1 cellular context compared by ENCODE assay signal in genomic region chr12:42442888-42443287, GRCh38.
TF ChIP-seq lines count a peak whose summit lies in the region.

No MANE protein-coding gene starts in this region.

TF ChIP-seq in K562, 482 proteins besides CTCF, POLR2A, EP300 and RAD21 (continued from another document and continues in another):
- no peak for TF ChIP-seq ZNF518B (CRISPR knock-in tag; IDR thresholded peaks at IDR 0.05)
- no peak for TF ChIP-seq ARID4B (CRISPR knock-in tag; IDR thresholded peaks at IDR 0.05)
- TF ChIP-seq EP400 (IDR thresholded peaks at IDR 0.05): peak; percentile 28; the same call in 1 of the 2 replicates
- no peak for TF ChIP-seq HMGN3 (IDR thresholded peaks at IDR 0.05; ENCODE audit: borderline replicate concordance, extremely low read depth, insufficient read length, low read depth, low read length)
- TF ChIP-seq NCOR1 (IDR thresholded peaks at IDR 0.05): peak; percentile 80
- no peak for TF ChIP-seq E2F3 (CRISPR knock-in tag; IDR thresholded peaks at IDR 0.05)
- TF ChIP-seq DLX4 (CRISPR knock-in tag; IDR thresholded peaks at IDR 0.05): no peak
- no peak for TF ChIP-seq ZBTB33 (CRISPR knock-in tag; IDR thresholded peaks at IDR 0.05)
- no peak for TF ChIP-seq MXD1 (CRISPR knock-in tag; IDR thresholded peaks at IDR 0.05; ENCODE audit: borderline replicate concordance, poor library complexity, severe bottlenecking)
- TF ChIP-seq CHD4 (IDR thresholded peaks at IDR 0.05; ENCODE audit: insufficient read depth, insufficient replicate concordance, low read depth, low read length, poor library complexity, severe bottlenecking): no peak
- TF ChIP-seq KLF1 (tag; IDR thresholded peaks at IDR 0.05): no peak
- TF ChIP-seq ZNF668 (CRISPR knock-in tag; IDR thresholded peaks at IDR 0.05): no peak
- no peak for TF ChIP-seq ETS1 (conservative IDR thresholded peaks at IDR 0.05; ENCODE audit: control insufficient read depth, low read depth, low read length)
- no peak for TF ChIP-seq BCOR (IDR thresholded peaks at IDR 0.05)
- TF ChIP-seq SUPT5H (IDR thresholded peaks at IDR 0.05): 0 out of 2 replicates have a peak, but pooled peaks have one; percentile 36
- no peak for TF ChIP-seq KHSRP (IDR thresholded peaks at IDR 0.05)
- TF ChIP-seq ZNF740 (CRISPR knock-in tag; IDR thresholded peaks at IDR 0.05): no peak
- TF ChIP-seq ZNF740 (tag; IDR thresholded peaks at IDR 0.05): no peak
- peak; percentile 81 for TF ChIP-seq TCF3 (CRISPR knock-in tag; IDR thresholded peaks at IDR 0.05)
- no peak for TF ChIP-seq ZNF174 (CRISPR knock-in tag; IDR thresholded peaks at IDR 0.05)
- peak; percentile 53; the same call in 1 of the 2 replicates for TF ChIP-seq ZNF589 (CRISPR knock-in tag; IDR thresholded peaks at IDR 0.05; ENCODE audit: low read depth)
- TF ChIP-seq CSDE1 (IDR thresholded peaks at IDR 0.05): no peak
- TF ChIP-seq TFE3 (CRISPR knock-in tag; IDR thresholded peaks at IDR 0.05): no peak
- TF ChIP-seq RFX5 (IDR thresholded peaks at IDR 0.05; ENCODE audit: low read depth, low read length): no peak
- peak; percentile 90 for TF ChIP-seq SMARCA4 (IDR thresholded peaks at IDR 0.05)
- no peak; the same call in 1 of the 2 replicates for TF ChIP-seq ZBTB40 (IDR thresholded peaks at IDR 0.05)
- no peak for TF ChIP-seq ZBTB40 (CRISPR knock-in tag; IDR thresholded peaks at IDR 0.05)
- TF ChIP-seq HDGF (IDR thresholded peaks at IDR 0.05): no peak
- no peak for TF ChIP-seq SETDB1 (IDR thresholded peaks at IDR 0.05; ENCODE audit: low read length)
